Comparison of ENCODE assay signal across 7 cellular contexts in genomic region chr2:111503844-111504570, GRCh38.
DNase-seq lines count a peak whose midpoint lies in the region; ATAC-seq, FAIRE-seq and TF ChIP-seq lines count a peak whose summit lies in the region.
"Not testable (repeated sequence)": the region's sequence is repeated elsewhere in the genome, so short reads cannot be mapped to it uniquely, and the experiment has no call there.

No MANE protein-coding gene starts in this region.

- not testable (repeated sequence) for DNase-seq in H54 (ENCODE audit: insufficient read length, low spot score); RCC 7860 (ENCODE audit: low spot score); endothelial cell of umbilical vein (ENCODE audit: low read depth, low spot score); natural killer cell treated with Interleukin-12 subunit alpha and Interleukin-12 subunit beta and Interleukin-15 and Interleukin-18, amount 100 ng/mL, for 72 hours (ENCODE audit: low spot score); stimulated activated naive CD8-positive, alpha-beta T cell treated with anti-CD3 and anti-CD28 coated beads, Interleukin-15, Interleukin-2, amounts not matched to agents 100 U/mL and 50 U/mL, for 24 hours
- DNase-seq in activated CD8-positive, alpha-beta memory T cell treated with anti-CD3 and anti-CD28 coated beads for 24 hours = peak; percentile 54

- H2AFZ ChIP-seq in endothelial cell of umbilical vein (ENCODE audit: low read depth, low read length) = not testable (repeated sequence)

- H4K20me1 ChIP-seq in endothelial cell of umbilical vein (replicated peaks; ENCODE audit: control insufficient read depth, extremely low read depth, insufficient read depth, low read length) = not testable (repeated sequence)

- H3K27me3 ChIP-seq in endothelial cell of umbilical vein (ENCODE audit: control insufficient read depth in 2 of 2, insufficient read depth in 2 of 2, low read length in 2 of 2) = not testable (repeated sequence)

- peaks cover 16% of the 10 kb centered on the region for H3K4me1 Mint-ChIP-seq in activated naive CD4-positive, alpha-beta T cell treated with anti-CD3 and anti-CD28 coated beads, Interleukin-2, amount 50 U/mL, for 24 hours
- peaks cover 15 to 27% of the 10 kb centered on the region in 2 donors for H3K4me1 Mint-ChIP-seq in natural killer cell treated with Interleukin-12 subunit alpha and Interleukin-12 subunit beta and Interleukin-15 and Interleukin-18, amount 100 ng/mL, for 72 hours (ENCODE audit: low read depth in 2 of 2)

- dilution Hi-C loops in endothelial cell of umbilical vein (cut with MboI; ENCODE audit: extremely low pct_ligation_motif_present, low sequenced_read_pairs) = not testable (repeated sequence)

- H3K9ac ChIP-seq in endothelial cell of umbilical vein (replicated peaks; ENCODE audit: extremely low read depth, insufficient read depth, low read length) = not testable (repeated sequence)

- peak in 1 of 2 donors; percentile 50 for ATAC-seq in natural killer cell treated with Interleukin-12 subunit alpha and Interleukin-12 subunit beta and Interleukin-15 and Interleukin-18, amount 100 ng/mL, for 72 hours
- ATAC-seq in stimulated activated naive CD8-positive, alpha-beta T cell treated with anti-CD3 and anti-CD28 coated beads, Interleukin-15, Interleukin-2, amounts not matched to agents 100 U/mL and 50 U/mL, for 24 hours = peak; percentile 73

- H3K36me3 ChIP-seq in endothelial cell of umbilical vein (ENCODE audit: control insufficient read depth in 2 of 2, extremely low read depth in 1 of 2, insufficient read depth in 2 of 2, low read length in 2 of 2) = not testable (repeated sequence)

- CTCF ChIA-PET in endothelial cell of umbilical vein (lab: Charles Lee) = not testable (repeated sequence)

- not testable (repeated sequence) for H3K4me1 ChIP-seq in endothelial cell of umbilical vein (ENCODE audit: control insufficient read depth, extremely low read depth, insufficient read depth, low read length)

- BruUV-seq in endothelial cell of umbilical vein (replicated peaks; lab: Mats Ljungman, UMichigan) = not testable (repeated sequence)

- H3K27ac ChIP-seq in endothelial cell of umbilical vein (ENCODE audit: insufficient read depth, low read depth, low read length) = not testable (repeated sequence)

- H3K9me3 Mint-ChIP-seq in activated naive CD4-positive, alpha-beta T cell treated with anti-CD3 and anti-CD28 coated beads, Interleukin-2, amount 50 U/mL, for 24 hours; natural killer cell treated with Interleukin-12 subunit alpha and Interleukin-12 subunit beta and Interleukin-15 and Interleukin-18, amount 100 ng/mL, for 72 hours: not testable (repeated sequence)

- TF ChIP-seq POLR2A in H54 (IDR thresholded peaks at IDR 0.05; ENCODE audit: low read depth, low read length); endothelial cell of umbilical vein (IDR thresholded peaks at IDR 0.05; ENCODE audit: low read depth, low read length): not testable (repeated sequence)

- POLR2A ChIA-PET in endothelial cell of umbilical vein (lab: Charles Lee) = not testable (repeated sequence)

- not testable (repeated sequence) for TF ChIP-seq CTCF in endothelial cell of umbilical vein (IDR thresholded peaks at IDR 0.05; ENCODE audit: extremely low read depth in 1 of 2, insufficient read depth in 1 of 2, low read depth in 1 of 2, low read length in 2 of 2)

- peak overlapping the region; percentile 82 for H3K4me3 Mint-ChIP-seq in activated naive CD4-positive, alpha-beta T cell treated with anti-CD3 and anti-CD28 coated beads, Interleukin-2, amount 50 U/mL, for 24 hours
- H3K4me3 Mint-ChIP-seq in natural killer cell treated with Interleukin-12 subunit alpha and Interleukin-12 subunit beta and Interleukin-15 and Interleukin-18, amount 100 ng/mL, for 72 hours = peak overlapping the region; percentile 65

- not testable (repeated sequence) for H3K79me2 ChIP-seq in endothelial cell of umbilical vein (ENCODE audit: control insufficient read depth, insufficient read depth, low read length)

- H3K4me3 ChIP-seq in endothelial cell of umbilical vein (replicated peaks in 1 of 3; ENCODE audit: insufficient read depth in 1 of 3, low read depth in 1 of 3, low read length in 3 of 3) = not testable (repeated sequence)

- not testable (repeated sequence) for H3K9me3 ChIP-seq in endothelial cell of umbilical vein (replicated peaks; ENCODE audit: control insufficient read depth, insufficient read depth, low read length)

- not testable (repeated sequence) for H3K4me2 ChIP-seq in endothelial cell of umbilical vein (ENCODE audit: insufficient read depth, low read length)

- not testable (repeated sequence) for H3K9me1 ChIP-seq in endothelial cell of umbilical vein (replicated peaks; ENCODE audit: control insufficient read depth, extremely low read depth, insufficient read depth, low read length)

- intact Hi-C loops in endothelial cell of umbilical vein (cut with micrococcal nuclease) = not testable (repeated sequence)

- not testable (repeated sequence) for H3K36me3 Mint-ChIP-seq in activated naive CD4-positive, alpha-beta T cell treated with anti-CD3 and anti-CD28 coated beads, Interleukin-2, amount 50 U/mL, for 24 hours; natural killer cell treated with Interleukin-12 subunit alpha and Interleukin-12 subunit beta and Interleukin-15 and Interleukin-18, amount 100 ng/mL, for 72 hours

- peak; percentile 67 for FAIRE-seq in H54 (lab: Jason Lieb, UNC)
- peak; percentile 93 for FAIRE-seq in RCC 7860 (lab: Jason Lieb, UNC)
- FAIRE-seq in endothelial cell of umbilical vein (lab: Jason Lieb, UNC) = peak; percentile 91

- H3K27me3 Mint-ChIP-seq in activated naive CD4-positive, alpha-beta T cell treated with anti-CD3 and anti-CD28 coated beads, Interleukin-2, amount 50 U/mL, for 24 hours; natural killer cell treated with Interleukin-12 subunit alpha and Interleukin-12 subunit beta and Interleukin-15 and Interleukin-18, amount 100 ng/mL, for 72 hours: not testable (repeated sequence)

- H3K27ac Mint-ChIP-seq in activated naive CD4-positive, alpha-beta T cell treated with anti-CD3 and anti-CD28 coated beads, Interleukin-2, amount 50 U/mL, for 24 hours = peak overlapping the region; percentile 99
- H3K27ac Mint-ChIP-seq in natural killer cell treated with Interleukin-12 subunit alpha and Interleukin-12 subunit beta and Interleukin-15 and Interleukin-18, amount 100 ng/mL, for 72 hours = peak overlapping the region in 1 of 2 donors; percentile 69
